Comparison of ENCODE assay signal across 14 cellular contexts in the genomic region with DNA sequence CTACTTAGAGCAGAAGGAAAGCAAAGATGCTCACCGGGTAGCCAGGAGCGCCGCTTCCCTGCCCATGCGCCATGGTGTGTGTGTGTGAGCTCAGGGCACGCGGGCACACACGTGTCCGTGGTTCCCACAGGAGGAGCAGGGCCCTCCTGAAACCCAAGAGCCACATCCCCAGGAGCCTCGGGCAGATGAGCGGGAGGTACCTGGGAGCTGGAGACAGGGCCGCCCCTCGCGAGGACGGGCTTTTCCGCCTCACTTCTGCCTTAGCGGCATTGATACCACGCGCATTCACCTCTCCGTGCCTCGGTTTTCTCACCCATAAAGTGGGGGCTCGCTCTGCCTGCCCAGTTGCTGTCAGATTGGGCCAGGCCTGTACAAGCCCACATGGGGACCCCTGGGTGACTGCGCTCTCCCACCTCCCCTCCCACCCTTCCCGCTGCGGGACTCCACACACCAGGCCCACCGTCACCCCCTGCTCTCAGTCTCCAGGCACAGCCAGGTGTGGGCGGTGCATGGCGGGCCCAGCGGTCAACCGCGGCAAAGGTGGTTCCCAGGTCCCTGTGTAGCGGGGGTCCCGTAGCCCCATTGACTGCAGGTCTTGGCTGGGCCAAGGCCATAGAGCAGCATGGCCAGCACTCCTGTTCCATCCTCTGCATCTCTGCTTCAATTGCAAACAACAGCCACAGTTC.
DNase-seq lines count a peak whose midpoint lies in the region; ATAC-seq, FAIRE-seq and TF ChIP-seq lines count a peak whose summit lies in the region.
"Had no signal": no experiment of that assay in that cellular context is flagged by ENCODE, and none has a peak within 500 bp of the region (broad histone marks: within the 10 kb centered on the region; RNA-seq: fewer than 3 reads in every experiment).

No MANE protein-coding gene starts in this region.

- H3K9ac ChIP-seq in BLaER1 treated with 17β-estradiol and CSF1 and Interleukin-3, amounts not matched to agents 10 nM and 100 nM, result peak overlapping the region in 6 of 11 experiments; percentile 71 to 85 (median 80); a peak in 9 of 22 replicates
- peak overlapping the region; percentile 78 for H3K9ac ChIP-seq in astrocyte (ENCODE audit: low read length)

- H3K36me3 Mint-ChIP-seq in astrocyte (ENCODE audit: low read depth, unreplicated experiment) (no peaks in the 10 kb centered on the region), natural killer cell (no peaks in the 10 kb centered on the region)

- H3K27me3 Mint-ChIP-seq in astrocyte (ENCODE audit: low read depth, unreplicated experiment), result peaks cover 51% of the 10 kb centered on the region
- H3K27me3 Mint-ChIP-seq in natural killer cell (ENCODE audit: low read depth in 2 of 2), result no peaks in the 10 kb centered on the region

- ATAC-seq in natural killer cell, result no peak
- ATAC-seq: Panc1 had no signal

- peaks cover 0 to 16% (median 0%) of the 10 kb centered on the region in 11 experiments; a peak in 3 of 22 replicates for H4K20me1 ChIP-seq in BLaER1 treated with 17β-estradiol and CSF1 and Interleukin-3, amounts not matched to agents 10 nM and 100 nM
- no peaks in the 10 kb centered on the region for H4K20me1 ChIP-seq in astrocyte (ENCODE audit: insufficient read depth, low read length)

- H3K36me3 ChIP-seq in BLaER1 treated with 17β-estradiol and CSF1 and Interleukin-3, amounts not matched to agents 10 nM and 100 nM, result no peaks in the 10 kb centered on the region
- H3K36me3 ChIP-seq in HEK293 (ENCODE audit: control insufficient read depth in 2 of 2, insufficient read depth in 1 of 2, low read length in 2 of 2), result no peaks in the 10 kb centered on the region
- no peaks in the 10 kb centered on the region for H3K36me3 ChIP-seq in astrocyte (ENCODE audit: insufficient read depth, low read length)
- H3K36me3 ChIP-seq: right lobe of liver had no signal

- FAIRE-seq in astrocyte (lab: Jason Lieb, UNC), result no peak
- FAIRE-seq: urothelium cell line had no signal

- peaks cover 0 to 13% (median 0%) of the 10 kb centered on the region in 11 experiments; a peak in 1 of 22 replicates for H3K27me3 ChIP-seq in BLaER1 treated with 17β-estradiol and CSF1 and Interleukin-3, amounts not matched to agents 10 nM and 100 nM
- H3K27me3 ChIP-seq in astrocyte (ENCODE audit: insufficient read depth, low read length), result peaks cover 6% of the 10 kb centered on the region
- H3K27me3 ChIP-seq: right lobe of liver had no signal

- peak overlapping the region in 7 of 11 experiments; percentile 76 to 94 (median 88); a peak in 11 of 22 replicates for H3K27ac ChIP-seq in BLaER1 treated with 17β-estradiol and CSF1 and Interleukin-3, amounts not matched to agents 10 nM and 100 nM
- H3K27ac ChIP-seq in HEK293 (ENCODE audit: extremely low read depth, low read depth, low read length) (no peak overlapping the region), astrocyte (ENCODE audit: low read depth, low read length) (no peak overlapping the region)
- H3K27ac ChIP-seq: C4-2B had no signal

- peaks cover 79 to 95% (median 89%) of the 10 kb centered on the region in 10 experiments for H3K4me1 ChIP-seq in BLaER1 treated with 17β-estradiol and CSF1 and Interleukin-3, amounts not matched to agents 10 nM and 100 nM
- no peaks in the 10 kb centered on the region; the same call in 1 of the 2 replicates for H3K4me1 ChIP-seq in HEK293 (ENCODE audit: control insufficient read depth, insufficient read depth, low read length)
- peaks cover 9% of the 10 kb centered on the region for H3K4me1 ChIP-seq in astrocyte (ENCODE audit: insufficient read depth, low read length)
- H3K4me1 ChIP-seq: right lobe of liver had no signal

- H3K4me1 Mint-ChIP-seq in astrocyte (ENCODE audit: low read depth, unreplicated experiment) (no peaks in the 10 kb centered on the region), natural killer cell (peaks cover 26 to 27% of the 10 kb centered on the region in 2 donors)

- no peaks in the 10 kb centered on the region for H3K9me3 ChIP-seq in BLaER1 treated with 17β-estradiol and CSF1 and Interleukin-3, amounts not matched to agents 10 nM and 100 nM (replicated peaks in 1 of 11)
- H3K9me3 ChIP-seq in HEK293 (ENCODE audit: control insufficient read depth, insufficient read depth, low read depth, low read length) (no peaks in the 10 kb centered on the region), astrocyte (ENCODE audit: insufficient read depth, low read depth, low read length) (no peaks in the 10 kb centered on the region)
- H3K9me3 ChIP-seq: right lobe of liver had no signal

- no peak overlapping the region for H3K4me3 Mint-ChIP-seq in astrocyte (ENCODE audit: unreplicated experiment)
- H3K4me3 Mint-ChIP-seq in natural killer cell, result no peak overlapping the region
- H3K4me3 Mint-ChIP-seq: dendritic cell treated with granulocyte-macrophage colony-stimulating factor and Interleukin-4, amounts not matched to agents 40 ng/mL and 50 ng/mL, for 4 days had no signal

- H3K9me3 Mint-ChIP-seq in astrocyte (ENCODE audit: unreplicated experiment) (peaks cover 4% of the 10 kb centered on the region), natural killer cell (no peaks in the 10 kb centered on the region)
- H3K9me3 Mint-ChIP-seq: dendritic cell treated with granulocyte-macrophage colony-stimulating factor and Interleukin-4, amounts not matched to agents 40 ng/mL and 50 ng/mL, for 4 days had no signal

- DNase-seq in astrocyte (ENCODE audit: low read depth) (no peak), natural killer cell (no peak), HuH-7 (ENCODE audit: low spot score) (no peak), glomerular visceral epithelial cell (ENCODE audit: extremely low spot score) (no peak), NCI-H2029 treated with DMSO at 0.1 percent for 48 hours (lab: John Stamatoyannopoulos, UW) (no peak), hypothalamus (lab: John Stamatoyannopoulos, UW) (no peak)
- DNase-seq: NCI-H2081 treated with DMSO at 0.1 percent for 48 hours had no signal

- TF ChIP-seq CTCF in HEK293 (tag by site-specific recombination; IDR thresholded peaks at IDR 0.05) (no peak), astrocyte (IDR thresholded peaks at IDR 0.05; ENCODE audit: insufficient read depth, low read depth, low read length) (no peak), natural killer cell (IDR thresholded peaks at IDR 0.05) (no peak)

- no peaks in the 10 kb centered on the region for H3K79me2 ChIP-seq in astrocyte (ENCODE audit: insufficient read depth, low read length)

- peak overlapping the region; percentile 75 to 98 (median 85) for H3K4me2 ChIP-seq in BLaER1 treated with 17β-estradiol and CSF1 and Interleukin-3, amounts not matched to agents 10 nM and 100 nM
- no peak overlapping the region for H3K4me2 ChIP-seq in astrocyte (ENCODE audit: low read length)

- no peak overlapping the region for H2AFZ ChIP-seq in astrocyte (ENCODE audit: low read depth, low read length)

- CTCF ChIA-PET in HEK293 (lab: Yijun Ruan, JAX), result no interaction called here

- no peak overlapping the region for H3K27ac Mint-ChIP-seq in astrocyte (ENCODE audit: unreplicated experiment)
- peak overlapping the region; percentile 94 to 97 for H3K27ac Mint-ChIP-seq in natural killer cell
- H3K27ac Mint-ChIP-seq: dendritic cell treated with granulocyte-macrophage colony-stimulating factor and Interleukin-4, amounts not matched to agents 40 ng/mL and 50 ng/mL, for 4 days had no signal

- POLR2A ChIA-PET in HEK293 (lab: Yijun Ruan, JAX), result no interaction called here

- intact Hi-C loops in natural killer cell (cut with micrococcal nuclease), result no loop called here

- no peak overlapping the region; a peak in 1 of 20 replicates for H3K4me3 ChIP-seq in BLaER1 treated with 17β-estradiol and CSF1 and Interleukin-3, amounts not matched to agents 10 nM and 100 nM
- no peak overlapping the region for H3K4me3 ChIP-seq in HEK293 (ENCODE audit: low read depth, low read length)
- no peak overlapping the region for H3K4me3 ChIP-seq in astrocyte (ENCODE audit: insufficient read depth, low read depth, low read length)
- H3K4me3 ChIP-seq: right lobe of liver had no signal

TF ChIP-seq in HEK293, 187 proteins besides CTCF, POLR2A, EP300 and RAD21:
- no peak for TF ChIP-seq RBAK (tag by site-specific recombination; IDR thresholded peaks at IDR 0.05)
- no peak for TF ChIP-seq ZNF266 (tag by site-specific recombination; IDR thresholded peaks at IDR 0.05; ENCODE audit: low read depth)
- 0 out of 2 replicates have a peak, but pooled peaks have one; percentile 16 for TF ChIP-seq EGR2 (tag by site-specific recombination; IDR thresholded peaks at IDR 0.05; ENCODE audit: low read depth)
TF ChIP-seq in HEK293: peak in this region for 1.

Comparison
In these comparisons a context has a peak if more than half of its experiments do, and no peak if none do; other contexts are left out.
1. H3K27ac ChIP-seq: peak in BLaER1 treated with 17β-estradiol and CSF1 and Interleukin-3, amounts not matched to agents 10 nM and 100 nM (7 of 11); none in HEK293 (single experiment) and astrocyte (single experiment).